ENCODE assay signal across 8 cellular contexts in the genomic region with DNA sequence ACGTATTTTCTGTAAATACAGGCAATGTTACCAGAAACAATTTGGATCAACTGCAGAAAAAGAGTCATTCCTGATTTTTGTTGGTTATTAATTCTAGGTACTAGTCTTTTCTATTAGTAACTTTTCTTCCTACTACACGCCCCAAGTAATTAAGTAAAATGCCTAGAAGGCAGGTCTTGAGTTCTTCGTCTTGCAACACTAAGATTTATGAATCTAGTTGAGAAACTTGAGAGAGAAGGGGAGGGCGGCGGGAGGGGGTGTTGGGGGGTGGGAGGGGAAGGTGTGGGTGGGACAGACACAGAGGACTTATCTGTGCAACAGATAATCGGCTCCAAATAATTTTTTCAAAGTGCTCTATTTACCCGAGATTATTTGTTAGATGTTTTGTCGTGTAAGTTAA. TPM values are rescaled to one million over a fixed set of nuclear protein-coding genes. Genes with fewer than 3 reads are reported as not detected.
DNase-seq lines count a peak whose midpoint lies in the region; ATAC-seq and TF ChIP-seq lines count a peak whose summit lies in the region.

No MANE protein-coding gene starts in this region.

- peaks cover 0 to 25% (median 15%) of the 10 kb centered on the region in 10 experiments; a peak in 14 of 20 replicates for H3K4me1 ChIP-seq in BLaER1 treated with 17β-estradiol and CSF1 and Interleukin-3, amounts not matched to agents 10 nM and 100 nM

- peak overlapping the region; percentile 94 to 98 (median 97); a peak in 19 of 22 replicates for H3K9ac ChIP-seq in BLaER1 treated with 17β-estradiol and CSF1 and Interleukin-3, amounts not matched to agents 10 nM and 100 nM

- H3K36me3 Mint-ChIP-seq in nephron progenitor cell (ENCODE audit: low read depth): peaks cover 34% of the 10 kb centered on the region

- no peak for TF ChIP-seq CTCF in cardiac fibroblast (IDR thresholded peaks at IDR 0.05; ENCODE audit: low read depth, low read length)
- TF ChIP-seq CTCF in nephron progenitor cell (IDR thresholded peaks at IDR 0.05): no peak

- peaks cover 0 to 43% (median 22%) of the 10 kb centered on the region in 11 experiments; a peak in 14 of 22 replicates for H4K20me1 ChIP-seq in BLaER1 treated with 17β-estradiol and CSF1 and Interleukin-3, amounts not matched to agents 10 nM and 100 nM

- no peaks in the 10 kb centered on the region for H3K27me3 Mint-ChIP-seq in nephron progenitor cell (ENCODE audit: low read depth, poor library complexity)

- peaks cover 0 to 10% (median 0%) of the 10 kb centered on the region in 11 experiments; a peak in 2 of 22 replicates for H3K9me3 ChIP-seq in BLaER1 treated with 17β-estradiol and CSF1 and Interleukin-3, amounts not matched to agents 10 nM and 100 nM (replicated peaks in 1 of 11)

- no peak for ATAC-seq in GM18867 (IDR thresholded peaks at IDR 0.05; ENCODE audit: unreplicated experiment)
- no peak for ATAC-seq in HG03139 (IDR thresholded peaks at IDR 0.05; ENCODE audit: unreplicated experiment)

- H3K27me3 ChIP-seq in BLaER1 treated with 17β-estradiol and CSF1 and Interleukin-3, amounts not matched to agents 10 nM and 100 nM: peaks cover 70 to 86% (median 82%) of the 10 kb centered on the region in 11 experiments

- H3K9me3 Mint-ChIP-seq in nephron progenitor cell: no peaks in the 10 kb centered on the region

- peak overlapping the region; percentile 98 for H3K27ac Mint-ChIP-seq in nephron progenitor cell

- H3K4me3 ChIP-seq in BLaER1 treated with 17β-estradiol and CSF1 and Interleukin-3, amounts not matched to agents 10 nM and 100 nM: peak overlapping the region; percentile 60 to 80 (median 72)
- peak overlapping the region; percentile 56 to 63 for H3K4me3 ChIP-seq in cardiac fibroblast (replicated peaks in 1 of 2; ENCODE audit: low read depth in 2 of 2, low read length in 2 of 2)

- H3K27ac ChIP-seq in BLaER1 treated with 17β-estradiol and CSF1 and Interleukin-3, amounts not matched to agents 10 nM and 100 nM: peak overlapping the region in 7 of 11 experiments; percentile 95 to 99 (median 97); a peak in 9 of 22 replicates

- peaks cover 70% of the 10 kb centered on the region for H3K4me1 Mint-ChIP-seq in nephron progenitor cell

- peak overlapping the region; percentile 44 to 78 (median 58); a peak in 21 of 22 replicates for H3K4me2 ChIP-seq in BLaER1 treated with 17β-estradiol and CSF1 and Interleukin-3, amounts not matched to agents 10 nM and 100 nM

- H3K36me3 ChIP-seq in BLaER1 treated with 17β-estradiol and CSF1 and Interleukin-3, amounts not matched to agents 10 nM and 100 nM: peaks cover 0 to 27% (median 12%) of the 10 kb centered on the region in 11 experiments; a peak in 12 of 22 replicates

- DNase-seq in M059J (ENCODE audit: low read depth): peak; percentile 19
- no peak for DNase-seq in cardiac fibroblast (ENCODE audit: low read depth in 2 of 2)
- DNase-seq in nephron progenitor cell: peak; percentile 40
- DNase-seq in ecto neural progenitor cell (ENCODE audit: low spot score): no peak
- no peak for DNase-seq in DMS114 treated with DMSO at 0.1 percent for 48 hours (lab: John Stamatoyannopoulos, UW; ENCODE audit: unreplicated experiment)

- H3K4me3 Mint-ChIP-seq in nephron progenitor cell: peak overlapping the region; percentile 93

RNA-seq across cellular contexts. Expression of gene RAP2C, which starts 3.0 kb away (rescaled TPM):
- total RNA-seq in M059J (2014; rRNA removed; shearing (Covaris generic)): 51.3 and 64.9 TPM in 2 replicates

Comparison
In these comparisons a context has a peak if more than half of its experiments do, and no peak if none do; other contexts are left out.
1. DNase-seq: peak in M059J (single experiment) and nephron progenitor cell (single experiment); none in cardiac fibroblast (0 of 2), ecto neural progenitor cell (single experiment) and DMS114 treated with DMSO at 0.1 percent for 48 hours (single experiment).